ENCODE assay signal across 12 cellular contexts in genomic region chr9:134591082-134591571, GRCh38. TPM values are rescaled to one million over a fixed set of nuclear protein-coding genes. Genes with fewer than 3 reads are reported as not detected.
DNase-seq lines count a peak whose midpoint lies in the region; ATAC-seq and TF ChIP-seq lines count a peak whose summit lies in the region.
"Had no signal": no experiment of that assay in that cellular context is flagged by ENCODE, and none has a peak within 500 bp of the region (broad histone marks: within the 10 kb centered on the region; RNA-seq: fewer than 3 reads in every experiment).

No MANE protein-coding gene starts in this region.

- no peaks in the 10 kb centered on the region for H3K36me3 Mint-ChIP-seq in chondrocyte (ENCODE audit: low read depth)
- H3K36me3 Mint-ChIP-seq: activated naive CD8-positive, alpha-beta T cell treated with anti-CD3 and anti-CD28 coated beads for 36 hours had no signal

- H3K4me1 Mint-ChIP-seq in chondrocyte (ENCODE audit: low read depth) = peaks cover 46% of the 10 kb centered on the region
- H3K4me1 Mint-ChIP-seq: activated naive CD8-positive, alpha-beta T cell treated with anti-CD3 and anti-CD28 coated beads for 36 hours had no signal

- TF ChIP-seq EP300 in transverse colon (IDR thresholded peaks at IDR 0.05; ENCODE audit: low read depth) = no peak

- H3K36me3 ChIP-seq in right atrium auricular region (no peaks in the 10 kb centered on the region), vagina (no peaks in the 10 kb centered on the region), transverse colon (no peaks in the 10 kb centered on the region)

- WGBS in transverse colon (ENCODE audit: low coverage in 1 of 2), 2 donors = 64 to 72% methylated on average over 9 to 11 of the region's 11 CpGs

- H3K27me3 Mint-ChIP-seq in chondrocyte (ENCODE audit: low read depth) = no peaks in the 10 kb centered on the region

- in situ Hi-C loops in transverse colon (cut with MboI; ENCODE audit: low pct_ligation_motif_present in 1 of 4, low pct_unique_long_range_greater_than_20kb in 1 of 4, low sequenced_read_pairs in 3 of 4) = no loop called here

- DNase-seq in right atrium auricular region (ENCODE audit: low spot score) (peak; percentile 57), left ventricle myocardium superior (no peak), chondrocyte (ENCODE audit: low spot score) (no peak), myocyte (ENCODE audit: low read depth) (peak; percentile 18), vagina (ENCODE audit: extremely low spot score in 2 of 2) (peak; percentile 70 to 74), transverse colon (no peak), NCI-H2196 treated with DMSO at 0.1 percent for 48 hours (lab: John Stamatoyannopoulos, UW; ENCODE audit: unreplicated experiment) (no peak), ecto neural progenitor cell (ENCODE audit: low spot score) (no peak)
- DNase-seq: activated naive CD8-positive, alpha-beta T cell treated with anti-CD3 and anti-CD28 coated beads for 36 hours had no signal

- peak overlapping the region; percentile 96 for H3K27ac Mint-ChIP-seq in chondrocyte (ENCODE audit: unreplicated experiment)
- H3K27ac Mint-ChIP-seq: activated naive CD8-positive, alpha-beta T cell treated with anti-CD3 and anti-CD28 coated beads for 36 hours had no signal

- H3K4me3 ChIP-seq in right atrium auricular region (no peak overlapping the region), vagina (no peak overlapping the region), transverse colon (no peak overlapping the region)

- H3K9me3 ChIP-seq in right atrium auricular region (no peaks in the 10 kb centered on the region), vagina (no peaks in the 10 kb centered on the region), transverse colon (no peaks in the 10 kb centered on the region)
- H3K9me3 ChIP-seq: SK-N-SH had no signal

- no peak for TF ChIP-seq POLR2A in vagina (IDR thresholded peaks at IDR 0.05)
- no peak for TF ChIP-seq POLR2A in transverse colon (IDR thresholded peaks at IDR 0.05)

- peaks cover 0 to 14% of the 10 kb centered on the region in 2 donors for H3K4me1 ChIP-seq in right atrium auricular region
- peaks cover 21% of the 10 kb centered on the region for H3K4me1 ChIP-seq in vagina
- no peaks in the 10 kb centered on the region for H3K4me1 ChIP-seq in transverse colon

- TF ChIP-seq CTCF in right atrium auricular region (IDR thresholded peaks at IDR 0.05) (no peak), chondrocyte (IDR thresholded peaks at IDR 0.05) (no peak), vagina (IDR thresholded peaks at IDR 0.05) (no peak), transverse colon (IDR thresholded peaks at IDR 0.05) (no peak)

- intact Hi-C loops in left ventricle myocardium superior (cut with micrococcal nuclease) (no loop called here), vagina (cut with DNase I) (no loop called here), transverse colon (cut with DNase I; ENCODE audit: low total_unique reads) (no loop called here)

- H3K27me3 ChIP-seq in right atrium auricular region (no peaks in the 10 kb centered on the region), vagina (no peaks in the 10 kb centered on the region), transverse colon (no peaks in the 10 kb centered on the region)

- H3K9me3 Mint-ChIP-seq in chondrocyte (ENCODE audit: low read depth) = no peaks in the 10 kb centered on the region
- H3K9me3 Mint-ChIP-seq: activated naive CD8-positive, alpha-beta T cell treated with anti-CD3 and anti-CD28 coated beads for 36 hours had no signal

- H3K4me3 Mint-ChIP-seq in chondrocyte (ENCODE audit: unreplicated experiment) = peak overlapping the region; percentile 42
- H3K4me3 Mint-ChIP-seq: activated naive CD8-positive, alpha-beta T cell treated with anti-CD3 and anti-CD28 coated beads for 36 hours had no signal

- H3K27ac ChIP-seq in right atrium auricular region (peak overlapping the region; percentile 58 to 66), vagina (peak overlapping the region; percentile 76), transverse colon (peak overlapping the region in 1 of 4 donors; percentile 41)
- H3K27ac ChIP-seq: epithelial cell of prostate had no signal

- ATAC-seq in left ventricle myocardium superior = no peak

RNA-seq across cellular contexts. Expression of gene COL5A1, which starts 50.5 kb away (rescaled TPM):
- 10 to 100 TPM; 10.9 to 22.0 TPM for total RNA-seq in right atrium auricular region
- total RNA-seq in left ventricle myocardium superior = 14.8 TPM
- 2,235 to 2,410 TPM (median 2,315 TPM) in 3 replicates for total RNA-seq in chondrocyte
- 91.0 and 129 TPM in 2 replicates for total RNA-seq in myocyte
- 910 TPM for polyA plus RNA-seq in myocyte (2012)
- total RNA-seq in vagina = 36.6 TPM
- total RNA-seq in transverse colon = 10 to 100 TPM in 2 of 4 donors, 1 to 10 TPM in 2; 7.1 to 69.3 (median 16.1) TPM
- polyA plus RNA-seq: neural cell had no signal

Comparison
In these comparisons a context has a peak if more than half of its experiments do, and no peak if none do; other contexts are left out.
1. DNase-seq: peak in right atrium auricular region (single experiment), myocyte (single experiment) and vagina (2 of 2); none in left ventricle myocardium superior (single experiment), chondrocyte (single experiment), transverse colon (single experiment), NCI-H2196 treated with DMSO at 0.1 percent for 48 hours (single experiment) and ecto neural progenitor cell (single experiment).
2. RNA of gene COL5A1, which starts 50.5 kb away (total RNA-seq): 2,235 to 2,410 TPM in chondrocyte; 91.0 to 129 TPM in myocyte, 36.6 TPM in vagina (single experiment), 7.1 to 69.3 TPM in transverse colon, 10.9 to 22.0 TPM in right atrium auricular region and 14.8 TPM in left ventricle myocardium superior (single experiment); every median in the first group is over 10 times any median in the second.